In the genomic region with DNA sequence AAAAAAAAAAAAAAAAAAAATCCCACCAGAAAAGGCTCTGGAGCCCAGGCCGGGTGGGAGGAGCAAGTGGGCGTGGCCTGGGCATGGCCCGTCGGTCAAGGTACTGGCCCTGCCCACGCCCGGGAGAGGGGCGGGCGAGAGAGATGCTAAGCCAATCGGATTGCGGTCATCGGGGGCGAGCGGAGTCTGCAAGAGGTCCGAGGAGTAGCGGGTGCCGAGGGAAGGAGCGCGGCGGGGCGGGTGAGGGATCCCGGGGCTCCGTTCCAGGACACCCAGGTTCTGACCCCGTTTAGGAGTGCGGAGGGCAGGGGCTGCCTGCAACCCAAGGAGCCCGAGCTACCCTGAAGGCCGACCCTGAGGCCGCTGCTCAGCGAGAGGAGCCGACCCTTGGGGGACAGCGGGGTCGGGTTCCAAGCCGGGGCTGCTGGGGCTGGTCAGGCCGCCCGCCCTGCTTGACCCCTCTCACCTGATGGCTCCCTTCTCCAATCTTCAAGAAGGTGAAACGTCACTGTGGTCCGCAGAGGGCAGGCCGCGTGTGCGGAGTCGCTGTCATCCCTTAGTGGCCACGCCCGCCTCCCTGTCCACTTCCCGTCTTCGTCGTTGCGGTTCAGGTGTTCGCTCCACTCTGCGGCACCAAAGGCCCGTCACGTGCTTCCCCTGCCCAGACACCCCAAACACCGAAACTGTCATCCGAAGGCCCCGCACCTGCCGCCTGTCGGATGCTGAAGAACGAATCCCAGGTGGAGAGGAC, we compare ENCODE assay signal across 8 cellular contexts. TPM values are rescaled to one million over a fixed set of nuclear protein-coding genes. Genes with fewer than 3 reads are reported as not detected.
DNase-seq lines count a peak whose midpoint lies in the region; ATAC-seq lines count a peak whose summit lies in the region.

No MANE protein-coding gene starts in this region.

- peaks cover 2% of the 10 kb centered on the region for H3K9me3 Mint-ChIP-seq in activated CD8-positive, alpha-beta memory T cell treated with anti-CD3 and anti-CD28 coated beads, Interleukin-2, amount 10 ng/mL, durations not matched to agents 7 days and 5 days (ENCODE audit: low read depth)

- H3K4me1 ChIP-seq in mononuclear cell (ENCODE audit: insufficient read depth, low read length), result peaks cover 11% of the 10 kb centered on the region

- no peaks in the 10 kb centered on the region for H3K27me3 ChIP-seq in mononuclear cell (ENCODE audit: insufficient read depth, low read length)

- peak overlapping the region; percentile 41 for H3K4me3 ChIP-seq in mononuclear cell (ENCODE audit: low read length)

- H3K4me1 Mint-ChIP-seq in activated CD8-positive, alpha-beta memory T cell treated with anti-CD3 and anti-CD28 coated beads, Interleukin-2, amount 10 ng/mL, durations not matched to agents 7 days and 5 days, result peaks cover 19% of the 10 kb centered on the region

- H3K27ac Mint-ChIP-seq in activated CD8-positive, alpha-beta memory T cell treated with anti-CD3 and anti-CD28 coated beads, Interleukin-2, amount 10 ng/mL, durations not matched to agents 7 days and 5 days, result peak overlapping the region; percentile 82

- H3K36me3 Mint-ChIP-seq in activated CD8-positive, alpha-beta memory T cell treated with anti-CD3 and anti-CD28 coated beads, Interleukin-2, amount 10 ng/mL, durations not matched to agents 7 days and 5 days, result no peaks in the 10 kb centered on the region

- no peaks in the 10 kb centered on the region for H3K9me3 ChIP-seq in mononuclear cell (ENCODE audit: low read depth, low read length)

- no peaks in the 10 kb centered on the region for H3K27me3 Mint-ChIP-seq in activated CD8-positive, alpha-beta memory T cell treated with anti-CD3 and anti-CD28 coated beads, Interleukin-2, amount 10 ng/mL, durations not matched to agents 7 days and 5 days

- CTCF ChIA-PET in activated CD8-positive, alpha-beta memory T cell treated with anti-CD3 and anti-CD28 coated beads, Interleukin-2, amount 10 ng/mL, durations not matched to agents 7 days and 5 days (lab: Charles Lee), result interaction anchor here (0.7 to 3.5 kb wide), 7 partner anchors 9 to 219 kb away, joined by 3 to 17 read pairs (median 3); a partner anchor contains a TSS

- peak; percentile 91 for ATAC-seq in activated CD8-positive, alpha-beta memory T cell treated with anti-CD3 and anti-CD28 coated beads, Interleukin-2, amount 10 ng/mL, durations not matched to agents 7 days and 5 days
- ATAC-seq in GM18520 (IDR thresholded peaks at IDR 0.05; ENCODE audit: unreplicated experiment), result no peak

- DNase-seq in activated gamma-delta T cell treated with Interleukin-2 at 50 U/mL for 16 hours, result peak; percentile 80
- no peak for DNase-seq in activated gamma-delta T cell (lab: John Stamatoyannopoulos, UW)
- DNase-seq in NCI-H510A (lab: John Stamatoyannopoulos, UW), result peak; percentile 55
- DNase-seq in activated CD8-positive, alpha-beta memory T cell treated with anti-CD3 and anti-CD28 coated beads, Interleukin-2, amount 10 ng/mL, durations not matched to agents 7 days and 5 days, result peak; percentile 95
- peak; percentile 90 for DNase-seq in epidermal melanocyte (ENCODE audit: insufficient read length, low spot score)
- peak; percentile 16 for DNase-seq in stimulated activated CD8-positive, alpha-beta memory T cell treated with anti-CD3 and anti-CD28 coated beads, Interleukin-15, amount 100 ng/mL, for 24 hours (ENCODE audit: low read depth)

- peak overlapping the region; percentile 78 for H3K4me3 Mint-ChIP-seq in activated CD8-positive, alpha-beta memory T cell treated with anti-CD3 and anti-CD28 coated beads, Interleukin-2, amount 10 ng/mL, durations not matched to agents 7 days and 5 days

RNA-seq across cellular contexts. Expression of a gene that starts 11.1 kb away (rescaled TPM):
- 10 to 100 TPM; 27.7 to 35.2 TPM for total RNA-seq in activated CD8-positive, alpha-beta memory T cell treated with anti-CD3 and anti-CD28 coated beads, Interleukin-2, amount 10 ng/mL, durations not matched to agents 7 days and 5 days
- 9.1 TPM for total RNA-seq in mononuclear cell

RNA-seq across cellular contexts. Expression of a gene that starts 38.6 kb away (rescaled TPM):
- total RNA-seq in activated CD8-positive, alpha-beta memory T cell treated with anti-CD3 and anti-CD28 coated beads, Interleukin-2, amount 10 ng/mL, durations not matched to agents 7 days and 5 days, result 10 to 100 TPM in 1 of 2 experiments, 1 to 10 TPM in 1; 4.2 to 16.0 TPM
- 6.5 TPM for total RNA-seq in mononuclear cell
